7 cellular contexts compared by ENCODE assay signal in the genomic region with DNA sequence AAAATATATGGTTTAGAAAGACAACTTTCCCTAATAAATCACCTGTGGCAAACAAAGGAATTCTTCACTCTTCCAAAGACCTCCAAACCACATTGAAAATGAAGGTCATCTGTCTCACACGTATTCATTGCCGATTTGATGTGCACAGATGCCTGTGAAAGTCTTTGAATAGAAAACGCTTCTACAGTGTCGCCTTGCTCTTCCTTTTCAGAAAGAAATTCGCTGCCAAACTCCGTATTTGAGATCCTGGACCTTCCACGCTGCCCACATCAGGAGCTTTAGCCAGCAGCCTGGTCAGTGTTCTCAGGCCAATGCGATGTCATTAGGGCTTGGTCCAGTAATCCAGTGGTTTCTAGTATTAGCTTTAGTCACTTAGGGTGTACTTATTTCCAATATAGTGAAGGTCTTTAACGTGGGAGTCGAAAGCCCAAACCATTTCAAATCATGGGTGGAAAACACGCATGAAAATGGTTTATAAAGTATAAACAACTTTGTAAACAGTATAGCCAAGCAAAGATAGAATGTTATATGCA. TPM values are rescaled to one million over a fixed set of nuclear protein-coding genes. Genes with fewer than 3 reads are reported as not detected.
DNase-seq lines count a peak whose midpoint lies in the region; ATAC-seq, FAIRE-seq and TF ChIP-seq lines count a peak whose summit lies in the region.

No MANE protein-coding gene starts in this region.

- H3K36me3 Mint-ChIP-seq in activated naive CD8-positive, alpha-beta T cell treated with anti-CD3 and anti-CD28 coated beads for 36 hours: no peaks in the 10 kb centered on the region

- H3K9ac ChIP-seq in HUES6 (ENCODE audit: low read length): no peak overlapping the region
- H3K9ac ChIP-seq in keratinocyte (ENCODE audit: control insufficient read depth, extremely low read depth, insufficient read depth, low read length): no peak overlapping the region
- H3K9ac ChIP-seq in subcutaneous abdominal adipose tissue (ENCODE audit: low read length in 5 of 5): peak overlapping the region in 3 of 5 donors; percentile 38 to 89 (median 81)

- peak overlapping the region; percentile 64 for H3K4me3 ChIP-seq in HUES6 (ENCODE audit: low read depth, low read length)
- H3K4me3 ChIP-seq in keratinocyte (ENCODE audit: control insufficient read depth in 2 of 3, extremely low read depth in 1 of 3, insufficient read depth in 2 of 3, low read depth in 1 of 3, low read length in 3 of 3): peak overlapping the region; percentile 42 to 94 (median 92)
- peak overlapping the region; percentile 82 to 98 (median 83) for H3K4me3 ChIP-seq in subcutaneous abdominal adipose tissue (ENCODE audit: low read depth in 1 of 5, low read length in 5 of 5)

- no peaks in the 10 kb centered on the region for H3K79me2 ChIP-seq in keratinocyte (ENCODE audit: control insufficient read depth, insufficient read depth, low read length)

- no peak overlapping the region for H2AFZ ChIP-seq in keratinocyte (ENCODE audit: control insufficient read depth, low read length)

- H3K4me1 Mint-ChIP-seq in activated naive CD8-positive, alpha-beta T cell treated with anti-CD3 and anti-CD28 coated beads for 36 hours: peaks cover 16% of the 10 kb centered on the region

- peak overlapping the region; percentile 90 for H3K4me3 Mint-ChIP-seq in activated naive CD8-positive, alpha-beta T cell treated with anti-CD3 and anti-CD28 coated beads for 36 hours

- no peaks in the 10 kb centered on the region for H4K20me1 ChIP-seq in keratinocyte (ENCODE audit: control insufficient read depth, extremely low read depth, insufficient read depth, low read length)

- H3K36me3 ChIP-seq in HUES6 (ENCODE audit: control insufficient read depth, insufficient read depth, low read length): no peaks in the 10 kb centered on the region
- no peaks in the 10 kb centered on the region for H3K36me3 ChIP-seq in keratinocyte (ENCODE audit: control insufficient read depth in 2 of 2, extremely low read depth in 1 of 2, insufficient read depth in 2 of 2, low read length in 2 of 2)
- no peaks in the 10 kb centered on the region for H3K36me3 ChIP-seq in subcutaneous abdominal adipose tissue (ENCODE audit: control insufficient read depth in 5 of 5, insufficient read depth in 5 of 5, low read length in 5 of 5)

- H3K4me1 ChIP-seq in HUES6 (ENCODE audit: control insufficient read depth, insufficient read depth, low read length): no peaks in the 10 kb centered on the region; the same call in 1 of the 2 replicates
- H3K4me1 ChIP-seq in keratinocyte (ENCODE audit: control insufficient read depth, extremely low read depth, insufficient read depth, low read length): peaks cover under 1% of the 10 kb centered on the region
- peaks cover 0 to 7% (median 6%) of the 10 kb centered on the region in 5 donors for H3K4me1 ChIP-seq in subcutaneous abdominal adipose tissue (ENCODE audit: control insufficient read depth in 5 of 5, insufficient read depth in 5 of 5, low read length in 5 of 5)

- ATAC-seq in GM18517 (IDR thresholded peaks at IDR 0.05; ENCODE audit: unreplicated experiment) (no peak), HG02970 (IDR thresholded peaks at IDR 0.05; ENCODE audit: low FRiP score, unreplicated experiment) (no peak)

- H3K27me3 ChIP-seq in HUES6 (ENCODE audit: control insufficient read depth, insufficient read depth, low read length) (peaks cover 9% of the 10 kb centered on the region; the same call in 1 of the 2 replicates), keratinocyte (ENCODE audit: control insufficient read depth, extremely low read depth, insufficient read depth, low read length) (no peaks in the 10 kb centered on the region), subcutaneous abdominal adipose tissue (ENCODE audit: control insufficient read depth in 5 of 5, insufficient read depth in 4 of 5, low read length in 5 of 5) (peaks cover 0 to 8% (median 0%) of the 10 kb centered on the region in 5 donors)

- H3K9me1 ChIP-seq in keratinocyte (ENCODE audit: control insufficient read depth, extremely low read depth, insufficient read depth, low read length): no peaks in the 10 kb centered on the region

- no peaks in the 10 kb centered on the region for H3K27me3 Mint-ChIP-seq in activated naive CD8-positive, alpha-beta T cell treated with anti-CD3 and anti-CD28 coated beads for 36 hours

- TF ChIP-seq CTCF in keratinocyte (optimal IDR thresholded peaks at IDR 0.05 in 1 of 3, IDR thresholded peaks at IDR 0.05 in 1 of 3, conservative IDR thresholded peaks at IDR 0.05 in 1 of 3; ENCODE audit: extremely low read depth in 1 of 3, insufficient read depth in 2 of 3, low read length in 3 of 3): no peak

- H3K9me3 ChIP-seq in HUES6 (ENCODE audit: control insufficient read depth, insufficient read depth, low read depth, low read length) (no peaks in the 10 kb centered on the region), keratinocyte (ENCODE audit: control insufficient read depth, low read depth, low read length) (no peaks in the 10 kb centered on the region), subcutaneous abdominal adipose tissue (ENCODE audit: control insufficient read depth in 5 of 5, low read length in 5 of 5) (no peaks in the 10 kb centered on the region)

- H3K4me2 ChIP-seq in keratinocyte (ENCODE audit: control insufficient read depth, extremely low read depth, insufficient read depth, low read depth, low read length): peak overlapping the region; percentile 94

- dilution Hi-C loops in keratinocyte (cut with MboI; ENCODE audit: extremely low pct_ligation_motif_present, low sequenced_read_pairs): no loop called here

- no peak for DNase-seq in activated naive CD8-positive, alpha-beta T cell treated with anti-CD3 and anti-CD28 coated beads for 36 hours
- DNase-seq in keratinocyte (ENCODE audit: low read depth, low spot score) (no peak), glomerular visceral epithelial cell (ENCODE audit: extremely low spot score) (no peak)

- FAIRE-seq in keratinocyte (lab: Jason Lieb, UNC): no peak

- H3K27ac ChIP-seq in HUES6 (ENCODE audit: low read depth, low read length): no peak overlapping the region
- no peak overlapping the region for H3K27ac ChIP-seq in keratinocyte (ENCODE audit: control insufficient read depth, insufficient read depth, low read length)
- H3K27ac ChIP-seq in subcutaneous abdominal adipose tissue (ENCODE audit: low read depth, low read length): peak overlapping the region; percentile 45

- H3K27ac Mint-ChIP-seq in activated naive CD8-positive, alpha-beta T cell treated with anti-CD3 and anti-CD28 coated beads for 36 hours: peak overlapping the region; percentile 66

- H3K9me3 Mint-ChIP-seq in activated naive CD8-positive, alpha-beta T cell treated with anti-CD3 and anti-CD28 coated beads for 36 hours: no peaks in the 10 kb centered on the region

RNA-seq across cellular contexts. Expression of a gene that starts 22.1 kb away (rescaled TPM):
- total RNA-seq in activated naive CD8-positive, alpha-beta T cell treated with anti-CD3 and anti-CD28 coated beads for 36 hours: 1 to 10 TPM in 1 of 2 experiments, under 1 TPM in 1; 0.78 to 1.3 TPM
- polyA plus RNA-seq in keratinocyte: 0.10 TPM in 1 of 3 replicates, not detected in the others
- not detected for polyA plus RNA-seq in keratinocyte (2011; ENCODE audit: low read depth)
- not detected in 2 replicates for polyA plus RNA-seq in keratinocyte (2011; cell fraction: cytosol; rRNA removed)
- not detected in 2 replicates for polyA plus RNA-seq in keratinocyte (2011; cell fraction: nucleus; rRNA removed)
- polyA plus RNA-seq in keratinocyte (2012; ENCODE audit: low replicate concordance): not detected in 2 replicates
- not detected in 3 replicates for polyA minus RNA-seq in keratinocyte
- polyA minus RNA-seq in keratinocyte (2011; cell fraction: cytosol; rRNA and poly(A)+ RNA removed): not detected
- polyA minus RNA-seq in keratinocyte (2011; cell fraction: nucleus; rRNA and poly(A)+ RNA removed): not detected in 2 replicates

Comparison
In these comparisons a context has a peak if more than half of its experiments do, and no peak if none do; other contexts are left out.
1. H3K9ac ChIP-seq: peak in subcutaneous abdominal adipose tissue (3 of 5); none in HUES6 (single experiment) and keratinocyte (single experiment).
2. Peak in every context shown above with its lines, with median percentiles within 50 percentile points of each other: H3K4me3 ChIP-seq.